In the genomic region with DNA sequence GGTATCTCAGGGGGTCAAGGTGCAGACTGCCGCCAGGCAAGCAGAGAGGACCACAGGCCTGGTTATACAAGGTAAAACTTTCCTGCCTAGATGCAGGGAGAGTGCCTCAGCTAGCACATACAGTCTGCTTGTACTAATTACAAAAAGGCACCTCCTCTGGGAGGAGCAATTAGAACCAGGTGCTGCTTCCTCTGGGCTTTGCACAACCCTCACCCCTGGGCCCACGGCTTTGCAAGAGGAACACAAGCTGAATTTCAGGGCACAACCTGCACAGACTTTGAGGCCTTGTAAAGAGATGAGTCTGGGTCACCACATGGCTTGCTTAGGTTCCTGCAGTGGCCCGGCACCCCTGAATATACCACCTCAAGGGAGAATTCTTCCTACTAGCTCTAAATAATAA, we compare ENCODE assay signal across 23 cellular contexts. TPM values are rescaled to one million over a fixed set of nuclear protein-coding genes. Genes with fewer than 3 reads are reported as not detected.
DNase-seq lines count a peak whose midpoint lies in the region; ATAC-seq and TF ChIP-seq lines count a peak whose summit lies in the region.
"Had no signal": no experiment of that assay in that cellular context is flagged by ENCODE, and none has a peak within 500 bp of the region (broad histone marks: within the 10 kb centered on the region; RNA-seq: fewer than 3 reads in every experiment).

No MANE protein-coding gene starts in this region.

- no peak overlapping the region for H3K4me3 ChIP-seq in OCI-LY7 (ENCODE audit: low read depth, low read length, poor library complexity, severe bottlenecking)
- H3K4me3 ChIP-seq in osteoblast (ENCODE audit: insufficient read depth, low read length), result no peak overlapping the region
- H3K4me3 ChIP-seq: SJCRH30 had no signal

- peaks cover 44% of the 10 kb centered on the region for H3K27me3 ChIP-seq in osteoblast (ENCODE audit: insufficient read depth, low read length)
- H3K27me3 ChIP-seq: SJCRH30 had no signal

- POLR2A ChIA-PET in OCI-LY7 (lab: Charles Lee), result no interaction called here

- H3K4me1 ChIP-seq in OCI-LY7 (ENCODE audit: insufficient read depth, low read length, poor library complexity, severe bottlenecking) (no peaks in the 10 kb centered on the region), osteoblast (ENCODE audit: insufficient read depth, low read length) (no peaks in the 10 kb centered on the region)

- DNase-seq in NCI-H2107 treated with DMSO at 0.1 percent for 48 hours (lab: John Stamatoyannopoulos, UW; ENCODE audit: unreplicated experiment) (peak; percentile 23), NCI-H2107 (lab: John Stamatoyannopoulos, UW) (no peak), NCI-H1436 treated with DMSO at 0.1 percent for 48 hours (lab: John Stamatoyannopoulos, UW) (peak; percentile 70), OCI-LY7 (ENCODE audit: low spot score) (peak; percentile 1), osteoblast (ENCODE audit: insufficient read length, low spot score, missing footprints) (peak; percentile 39), mucosa of gallbladder (ENCODE audit: low spot score) (no peak)
- DNase-seq: AML-193; C1 segment of cervical spinal cord; CD8-positive, alpha-beta memory T cell; EL; GF-D8; GOT3; HCEC 1CT; KG1; MV-4-11; NCI-H2029 treated with DMSO at 0.1 percent for 48 hours; NCI-H774; OCI-M1; SJCRH30; T-cell had no signal

- no peak overlapping the region for H3K4me2 ChIP-seq in OCI-LY7 (ENCODE audit: low read length)
- H3K4me2 ChIP-seq in osteoblast (ENCODE audit: insufficient read depth, low read length), result no peak overlapping the region

- no TSS peak for BruUV-seq in OCI-LY7 (replicated peaks; lab: Mats Ljungman, UMichigan)

- no peaks in the 10 kb centered on the region for H3K36me3 ChIP-seq in OCI-LY7 (ENCODE audit: insufficient read depth, low read length)
- H3K36me3 ChIP-seq in osteoblast (ENCODE audit: insufficient read depth, low read length), result no peaks in the 10 kb centered on the region
- H3K36me3 ChIP-seq: SJCRH30 had no signal

- H4K20me1 ChIP-seq in OCI-LY7 (ENCODE audit: insufficient read depth, low read length) (no peaks in the 10 kb centered on the region), osteoblast (ENCODE audit: insufficient read depth, low read length) (peaks cover 2% of the 10 kb centered on the region)

- H3K27ac ChIP-seq in OCI-LY7 (ENCODE audit: low read depth, low read length, poor library complexity, severe bottlenecking) (no peak overlapping the region), osteoblast (ENCODE audit: low read depth, low read length) (no peak overlapping the region)
- H3K27ac ChIP-seq: SJCRH30 had no signal

- ATAC-seq in GM21717 (IDR thresholded peaks at IDR 0.05; ENCODE audit: unreplicated experiment) (no peak), GM21526 (IDR thresholded peaks at IDR 0.05; ENCODE audit: low FRiP score, unreplicated experiment) (no peak)
- ATAC-seq: T-cell had no signal

- H2AFZ ChIP-seq in OCI-LY7 (ENCODE audit: low read length) (no peak overlapping the region), osteoblast (ENCODE audit: low read length) (no peak overlapping the region)

- H3K79me2 ChIP-seq in OCI-LY7 (ENCODE audit: insufficient read depth, low read depth, low read length) (no peaks in the 10 kb centered on the region), osteoblast (ENCODE audit: insufficient read depth, low read length) (no peaks in the 10 kb centered on the region)

- intact Hi-C loops in OCI-LY7 (cut with micrococcal nuclease; ENCODE audit: unreplicated experiment), result no loop called here

- CTCF ChIA-PET in OCI-LY7 (lab: Charles Lee; ENCODE audit: unreplicated experiment), result no interaction called here

- H3K9me3 ChIP-seq in OCI-LY7 (ENCODE audit: low read length) (no peaks in the 10 kb centered on the region), osteoblast (ENCODE audit: low read depth, low read length) (no peaks in the 10 kb centered on the region)
- H3K9me3 ChIP-seq: SJCRH30 had no signal

- no peak for TF ChIP-seq CTCF in OCI-LY7 (conservative IDR thresholded peaks at IDR 0.05; ENCODE audit: low read length)
- no peak for TF ChIP-seq CTCF in osteoblast (IDR thresholded peaks at IDR 0.05; ENCODE audit: extremely low read depth, low read depth, low read length)

- H3K9me2 ChIP-seq in OCI-LY7 (ENCODE audit: insufficient read depth, low read length), result no peaks in the 10 kb centered on the region

RNA-seq across cellular contexts. Expression of gene CITED1, which starts 9.2 kb away (rescaled TPM):
- 1.0 TPM in 1 of 2 replicates, not detected in the other for total RNA-seq in OCI-LY7 (2014; rRNA removed; shearing (Covaris generic))
- 0.49 TPM in 1 of 2 replicates, not detected in the other for total RNA-seq in OCI-LY7 (2022)
- not detected in 2 replicates for total RNA-seq in osteoblast
- not detected for total RNA-seq in mucosa of gallbladder
- total RNA-seq: CD8-positive, alpha-beta memory T cell; NCI-H460; T-cell had no signal

RNA-seq across cellular contexts. Expression of gene RPS4X, which starts 37.8 kb away (rescaled TPM):
- 1,046 and 1,157 TPM in 2 replicates for total RNA-seq in OCI-LY7 (2014; rRNA removed; shearing (Covaris generic))
- 1,024 and 1,064 TPM in 2 replicates for total RNA-seq in OCI-LY7 (2022)
- total RNA-seq in osteoblast, result 487 and 926 TPM in 2 replicates
- 860 TPM for total RNA-seq in mucosa of gallbladder

Comparison
In these comparisons a context has a peak if more than half of its experiments do, and no peak if none do; other contexts are left out.
1. DNase-seq: peak in NCI-H2107 treated with DMSO at 0.1 percent for 48 hours (single experiment), NCI-H1436 treated with DMSO at 0.1 percent for 48 hours (single experiment), OCI-LY7 (single experiment) and osteoblast (single experiment); none in NCI-H2107 (single experiment) and mucosa of gallbladder (single experiment).